Comparison of ENCODE assay signal across 20 cellular contexts in genomic region chr2:86176583-86176982, GRCh38. TPM values are rescaled to one million over a fixed set of nuclear protein-coding genes. Genes with fewer than 3 reads are reported as not detected.
DNase-seq lines count a peak whose midpoint lies in the region; ATAC-seq, FAIRE-seq and TF ChIP-seq lines count a peak whose summit lies in the region.
"Had no signal": no experiment of that assay in that cellular context is flagged by ENCODE, and none has a peak within 500 bp of the region (broad histone marks: within the 10 kb centered on the region; RNA-seq: fewer than 3 reads in every experiment).

No MANE protein-coding gene starts in this region.

- H3K27ac ChIP-seq in A549 (no peak overlapping the region), osteoblast (ENCODE audit: low read depth, low read length) (no peak overlapping the region)
- H3K27ac ChIP-seq: BLaER1, Peyer's patch, SJCRH30 had no signal

- H3K4me1 Mint-ChIP-seq in activated T-helper 17 cell treated with anti-CD3 and anti-CD28 coated beads, Interleukin-2, amount 50 U/mL, for 72 hours: peaks cover 6% of the 10 kb centered on the region
- H3K4me1 Mint-ChIP-seq: H9 had no signal

- H3K4me1 ChIP-seq in A549 (no peaks in the 10 kb centered on the region), osteoblast (ENCODE audit: insufficient read depth, low read length) (peaks cover 4% of the 10 kb centered on the region)
- H3K4me1 ChIP-seq: Peyer's patch, SJCRH30 had no signal

- H3K4me3 ChIP-seq in A549 (no peak overlapping the region), osteoblast (ENCODE audit: insufficient read depth, low read length) (no peak overlapping the region)
- H3K4me3 ChIP-seq: BLaER1, GM12878, Peyer's patch, SJCRH30 had no signal

- TF ChIP-seq POLR2A in A549 (IDR thresholded peaks at IDR 0.05; ENCODE audit: low read length): no peak

- no peak for TF ChIP-seq RAD21 in A549 (conservative IDR thresholded peaks at IDR 0.05 in 1 of 2, IDR thresholded peaks at IDR 0.05 in 1 of 2)

- CTCF ChIA-PET in A549 (lab: Yijun Ruan, JAX): interaction anchor here (0.9 to 1.5 kb wide), 4 partner anchors 8 to 291 kb away, joined by 3 to 6 read pairs (median 4); no protein-coding TSS in a partner anchor

- H4K20me1 ChIP-seq in osteoblast (ENCODE audit: insufficient read depth, low read length): peaks cover 9% of the 10 kb centered on the region

- H3K36me3 ChIP-seq in osteoblast (ENCODE audit: insufficient read depth, low read length): peaks cover 29% of the 10 kb centered on the region

- H3K79me2 ChIP-seq in osteoblast (ENCODE audit: insufficient read depth, low read length): peaks cover 41% of the 10 kb centered on the region

- no peak overlapping the region for H3K4me3 Mint-ChIP-seq in activated T-helper 17 cell treated with anti-CD3 and anti-CD28 coated beads, Interleukin-2, amount 50 U/mL, for 72 hours
- H3K4me3 Mint-ChIP-seq: CD4-positive, alpha-beta T cell; H9 had no signal

- TF ChIP-seq EP300 in A549 (IDR thresholded peaks at IDR 0.05): no peak

- H3K27me3 Mint-ChIP-seq in activated T-helper 17 cell treated with anti-CD3 and anti-CD28 coated beads, Interleukin-2, amount 50 U/mL, for 72 hours: no peaks in the 10 kb centered on the region
- H3K27me3 Mint-ChIP-seq: CD4-positive, alpha-beta T cell had no signal

- peaks cover 98% of the 10 kb centered on the region for H3K36me3 Mint-ChIP-seq in activated T-helper 17 cell treated with anti-CD3 and anti-CD28 coated beads, Interleukin-2, amount 50 U/mL, for 72 hours (ENCODE audit: low read depth)

- ATAC-seq in A549: no peak
- no peak for ATAC-seq in activated T-helper 17 cell treated with anti-CD3 and anti-CD28 coated beads, Interleukin-2, amount 50 U/mL, for 72 hours (replicated peaks)
- ATAC-seq: GM12878 had no signal

- peak overlapping the region; percentile 10 for H3K27ac Mint-ChIP-seq in activated T-helper 17 cell treated with anti-CD3 and anti-CD28 coated beads, Interleukin-2, amount 50 U/mL, for 72 hours
- H3K27ac Mint-ChIP-seq: CD4-positive, alpha-beta T cell; H9 had no signal

- H3K9me3 Mint-ChIP-seq in activated T-helper 17 cell treated with anti-CD3 and anti-CD28 coated beads, Interleukin-2, amount 50 U/mL, for 72 hours: no peaks in the 10 kb centered on the region
- H3K9me3 Mint-ChIP-seq: CD4-positive, alpha-beta T cell; H9 had no signal

- H3K27me3 ChIP-seq in osteoblast (ENCODE audit: insufficient read depth, low read length): no peaks in the 10 kb centered on the region
- H3K27me3 ChIP-seq: BLaER1, Peyer's patch, SJCRH30 had no signal

- FAIRE-seq in A549 (lab: Jason Lieb, UNC): peak; percentile 23
- FAIRE-seq: GM12878 had no signal

- H3K4me2 ChIP-seq in A549 (no peak overlapping the region), osteoblast (ENCODE audit: insufficient read depth, low read length) (no peak overlapping the region)
- H3K4me2 ChIP-seq: BLaER1 had no signal

- no peak for DNase-seq in A549 (ENCODE audit: low read depth in 1 of 2, low spot score in 1 of 2)
- DNase-seq in EH (ENCODE audit: low read depth): peak; percentile 48
- DNase-seq in osteoblast (ENCODE audit: insufficient read length, low spot score, missing footprints): peak; percentile 63
- no peak for DNase-seq in SIG-M5 (lab: John Stamatoyannopoulos, UW)
- DNase-seq in A172 (ENCODE audit: low spot score): no peak
- no peak for DNase-seq in mesenteric fat pad (ENCODE audit: low spot score)
- DNase-seq: ACHN; CD4-positive, alpha-beta T cell; COR-L47; DMS79 treated with DMSO at 0.1 percent for 48 hours; H9; Karpas-422; NCI-H1694; NCI-H2081; NCI-H2171; Peyer's patch; SJCRH30 had no signal

- POLR2A ChIA-PET in A549 (lab: Yijun Ruan, JAX): no interaction called here

- H2AFZ ChIP-seq in osteoblast (ENCODE audit: low read length): no peak overlapping the region

- TF ChIP-seq CTCF in A549 (IDR thresholded peaks at IDR 0.05) (no peak), osteoblast (IDR thresholded peaks at IDR 0.05; ENCODE audit: extremely low read depth, low read depth, low read length) (no peak)

- H3K9me3 ChIP-seq in A549: no peaks in the 10 kb centered on the region
- no peaks in the 10 kb centered on the region for H3K9me3 ChIP-seq in osteoblast (ENCODE audit: low read depth, low read length)
- H3K9me3 ChIP-seq: BLaER1, Peyer's patch, SJCRH30 had no signal

TF ChIP-seq in A549, 52 proteins besides CTCF, POLR2A, EP300 and RAD21:
- no peak for TF ChIP-seq CBX2 (IDR thresholded peaks at IDR 0.05; ENCODE audit: borderline replicate concordance, low read depth)

RNA-seq across cellular contexts. Expression of gene IMMT, which starts 18.7 kb away (rescaled TPM):
- polyA plus RNA-seq in A549 (2011; rRNA removed) (126 and 157 TPM in 2 replicates), A549 (2017; fragmentation: RNase III; extraction: RNeasy Plus Mini Kit Qiagen cat#74134 plus additional on column Dnase treatment) (101 to 109 TPM (median 107 TPM) in 3 replicates)
- 50.7 and 55.0 TPM in 2 replicates for polyA plus RNA-seq in A549 (2012; cell fraction: cytosol; rRNA removed)
- 42.2 and 69.0 TPM in 2 replicates for polyA plus RNA-seq in A549 (2012; cell fraction: nucleus; rRNA removed)
- 81.2 and 82.0 TPM in 2 replicates for polyA minus RNA-seq in A549 (2011; rRNA and poly(A)+ RNA removed)
- total RNA-seq in activated T-helper 17 cell treated with anti-CD3 and anti-CD28 coated beads, Interleukin-2, amount 50 U/mL, for 72 hours: 100 to 1,000 TPM; 138 to 163 TPM
- total RNA-seq in osteoblast (55.7 and 60.4 TPM in 2 replicates), mesenteric fat pad (85.2 TPM)
- total RNA-seq in A172 (2014; rRNA removed; shearing (Covaris generic)): 83.8 and 92.7 TPM in 2 replicates

RNA-seq across cellular contexts. Expression of gene MRPL35, which starts 22.7 kb away (rescaled TPM):
- 115 and 122 TPM in 2 replicates for polyA plus RNA-seq in A549 (2011; rRNA removed)
- polyA plus RNA-seq in A549 (2012; cell fraction: cytosol; rRNA removed): 84.3 and 96.1 TPM in 2 replicates
- 28.5 and 29.2 TPM in 2 replicates for polyA plus RNA-seq in A549 (2012; cell fraction: nucleus; rRNA removed)
- 68.6 to 78.6 TPM (median 70.5 TPM) in 3 replicates for polyA plus RNA-seq in A549 (2017; fragmentation: RNase III; extraction: RNeasy Plus Mini Kit Qiagen cat#74134 plus additional on column Dnase treatment)
- 82.3 and 113 TPM in 2 replicates for polyA minus RNA-seq in A549 (2011; rRNA and poly(A)+ RNA removed)
- 10 to 100 TPM; 39.4 to 59.5 TPM for total RNA-seq in activated T-helper 17 cell treated with anti-CD3 and anti-CD28 coated beads, Interleukin-2, amount 50 U/mL, for 72 hours
- total RNA-seq in osteoblast: 30.4 and 30.8 TPM in 2 replicates
- 69.8 and 74.0 TPM in 2 replicates for total RNA-seq in A172 (2014; rRNA removed; shearing (Covaris generic))
- total RNA-seq in mesenteric fat pad: 30.9 TPM

Comparison
In these comparisons a context has a peak if more than half of its experiments do, and no peak if none do; other contexts are left out.
1. DNase-seq: peak in EH (single experiment) and osteoblast (single experiment); none in A549 (0 of 2), SIG-M5 (single experiment), A172 (single experiment) and mesenteric fat pad (single experiment).